8 cellular contexts compared by ENCODE assay signal in the genomic region with DNA sequence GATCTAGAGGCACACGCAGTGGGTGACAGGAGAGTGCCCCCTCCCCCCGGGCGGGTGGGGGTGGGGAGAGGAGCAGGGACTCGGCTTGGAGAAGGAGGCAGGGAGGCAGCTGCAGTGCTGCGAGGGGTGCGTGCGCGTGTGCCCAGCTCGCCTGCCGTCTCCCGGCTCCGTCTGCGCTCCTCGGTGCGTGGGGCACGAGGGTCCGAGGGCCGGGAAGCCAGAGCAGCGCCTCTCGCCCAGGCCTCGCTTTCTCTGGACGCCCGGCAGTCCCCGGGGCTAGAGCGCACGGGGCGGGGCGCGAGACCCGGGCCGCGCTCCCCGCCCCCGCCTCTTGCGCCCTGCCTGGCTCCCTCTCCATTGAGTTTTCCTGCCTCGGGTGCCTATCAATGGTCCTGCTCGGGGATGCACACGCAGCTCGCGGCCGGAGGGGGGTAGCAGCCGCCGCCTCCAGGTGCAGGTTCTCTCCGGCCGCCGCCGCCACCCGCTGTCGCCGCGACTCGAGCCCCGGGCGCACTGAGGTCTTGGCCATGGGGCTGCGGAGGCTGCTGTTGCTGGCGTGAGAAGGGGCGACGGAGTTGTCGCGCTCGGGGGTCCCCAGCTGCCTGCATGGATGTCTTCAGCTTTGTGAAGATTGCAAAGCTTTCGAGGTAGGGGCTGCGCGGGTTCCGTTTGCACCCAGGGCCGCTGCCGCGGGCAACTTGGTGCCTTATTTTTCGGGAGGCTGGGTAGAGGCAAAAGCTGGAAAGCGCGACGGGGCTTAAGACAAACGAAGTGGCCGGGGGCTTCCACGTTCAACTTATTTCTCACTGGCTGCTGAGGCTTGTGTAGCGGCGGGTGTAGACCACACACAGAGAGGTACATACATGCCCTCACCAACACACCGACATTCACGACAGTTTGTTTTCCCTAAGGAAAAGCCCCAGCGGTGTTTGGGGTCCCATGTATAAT. TPM values are rescaled to one million over a fixed set of nuclear protein-coding genes. Genes with fewer than 3 reads are reported as not detected.
DNase-seq lines count a peak whose midpoint lies in the region; ATAC-seq, FAIRE-seq and TF ChIP-seq lines count a peak whose summit lies in the region.

Gene FRMPD4 (plus strand): TSS at position 108 of the 948 bp plus-strand sequence. CDS start 499 bp downstream, at position 607.

- H3K9me3 ChIP-seq in RWPE2 (ENCODE audit: severe bottlenecking) = no peaks in the 10 kb centered on the region

- H3K27me3 ChIP-seq in RWPE2 (ENCODE audit: insufficient read depth, poor library complexity, severe bottlenecking) (no peaks in the 10 kb centered on the region), rectal smooth muscle tissue (ENCODE audit: control insufficient read depth, insufficient read depth, low read length) (no peaks in the 10 kb centered on the region)

- no peak within 1 kb of the TSS for H3K27ac ChIP-seq in RWPE2 (ENCODE audit: poor library complexity, severe bottlenecking)
- H3K27ac ChIP-seq in rectal smooth muscle tissue (ENCODE audit: low read depth, low read length) = no peak within 1 kb of the TSS

- H3K9ac ChIP-seq in rectal smooth muscle tissue (ENCODE audit: low read length) = no peak within 1 kb of the TSS

- peak within 1 kb of the TSS; percentile 38 for H3K4me3 ChIP-seq in RWPE2 (ENCODE audit: severe bottlenecking)
- H3K4me3 ChIP-seq in rectal smooth muscle tissue (ENCODE audit: low read length) = peak within 1 kb of the TSS; percentile 55

- ATAC-seq in RWPE2 (ENCODE audit: low read depth) (peak; percentile 78), left ventricle myocardium superior (peak; percentile 61), HG02610 (IDR thresholded peaks at IDR 0.05; ENCODE audit: unreplicated experiment) (no peak)

- intact Hi-C loops in left ventricle myocardium superior (cut with micrococcal nuclease) = no loop called here

- no peak for FAIRE-seq in GM12891 (lab: Jason Lieb, UNC)

- DNase-seq in GM12891 (ENCODE audit: insufficient read length, low spot score) (peak; percentile 2), RWPE2 (ENCODE audit: low spot score) (no peak), left ventricle myocardium superior (peak; percentile 26), GM13976 (ENCODE audit: low spot score) (no peak), NCI-H128 (lab: John Stamatoyannopoulos, UW; ENCODE audit: unreplicated experiment) (no peak)
- no peak for DNase-seq in stimulated activated naive CD4-positive, alpha-beta T cell treated with Interleukin-2 at 50 U/mL for 16 hours (lab: John Stamatoyannopoulos, UW)

- H3K36me3 ChIP-seq in RWPE2 (ENCODE audit: low read depth) (no peaks in the 10 kb centered on the region), rectal smooth muscle tissue (ENCODE audit: control insufficient read depth, insufficient read depth, low read length) (no peaks in the 10 kb centered on the region)

- in situ Hi-C loops in GM13976 (cut with MboI; ENCODE audit: low sequenced_read_pairs, unreplicated experiment) = no loop called here

- TF ChIP-seq POLR2A in GM12891 (IDR thresholded peaks at IDR 0.05; ENCODE audit: low read depth, low read length) = no peak

- H3K4me1 ChIP-seq in RWPE2 (ENCODE audit: insufficient read depth, poor library complexity, severe bottlenecking) (no peaks in the 10 kb centered on the region), rectal smooth muscle tissue (ENCODE audit: control insufficient read depth, insufficient read depth, low read length) (no peaks in the 10 kb centered on the region)

- TF ChIP-seq CTCF in RWPE2 (IDR thresholded peaks at IDR 0.05; ENCODE audit: poor library complexity, severe bottlenecking) (peak; percentile 51), GM13976 (IDR thresholded peaks at IDR 0.05; ENCODE audit: borderline replicate concordance, control extremely low read depth, extremely low read depth, insufficient read depth, missing control alignments) (no peak)

TF ChIP-seq in GM12891, 5 proteins besides CTCF, POLR2A, EP300 and RAD21:
- TF ChIP-seq SPI1 (IDR thresholded peaks at IDR 0.05; ENCODE audit: low read depth, low read length) = no peak
- TF ChIP-seq POLR2AphosphoS5 (IDR thresholded peaks at IDR 0.05; ENCODE audit: low read depth, low read length) = no peak
- TF ChIP-seq POU2F2 (IDR thresholded peaks at IDR 0.05; ENCODE audit: low read depth, low read length) = no peak
- no peak for TF ChIP-seq PAX5 (IDR thresholded peaks at IDR 0.05; ENCODE audit: insufficient read depth, low read length, severe bottlenecking)
- TF ChIP-seq TAF1 (IDR thresholded peaks at IDR 0.05; ENCODE audit: low read depth, low read length) = no peak
TF ChIP-seq in GM12891: peak in this region for 0.

RNA-seq across cellular contexts. Expression of gene FRMPD4, which starts in this region (rescaled TPM):
- polyA plus RNA-seq in GM12891 (2012; ENCODE audit: low read depth, missing spikeins) = not detected
- 0.99 TPM for total RNA-seq in left ventricle myocardium superior

Comparison
In these comparisons a context has a peak if more than half of its experiments do, and no peak if none do; other contexts are left out.
1. Peak in DNase-seq and ATAC-seq in left ventricle myocardium superior; RNA of the gene not detected or under 1 TPM.